Comparison of ENCODE assay signal across 1 cellular context in the genomic region with DNA sequence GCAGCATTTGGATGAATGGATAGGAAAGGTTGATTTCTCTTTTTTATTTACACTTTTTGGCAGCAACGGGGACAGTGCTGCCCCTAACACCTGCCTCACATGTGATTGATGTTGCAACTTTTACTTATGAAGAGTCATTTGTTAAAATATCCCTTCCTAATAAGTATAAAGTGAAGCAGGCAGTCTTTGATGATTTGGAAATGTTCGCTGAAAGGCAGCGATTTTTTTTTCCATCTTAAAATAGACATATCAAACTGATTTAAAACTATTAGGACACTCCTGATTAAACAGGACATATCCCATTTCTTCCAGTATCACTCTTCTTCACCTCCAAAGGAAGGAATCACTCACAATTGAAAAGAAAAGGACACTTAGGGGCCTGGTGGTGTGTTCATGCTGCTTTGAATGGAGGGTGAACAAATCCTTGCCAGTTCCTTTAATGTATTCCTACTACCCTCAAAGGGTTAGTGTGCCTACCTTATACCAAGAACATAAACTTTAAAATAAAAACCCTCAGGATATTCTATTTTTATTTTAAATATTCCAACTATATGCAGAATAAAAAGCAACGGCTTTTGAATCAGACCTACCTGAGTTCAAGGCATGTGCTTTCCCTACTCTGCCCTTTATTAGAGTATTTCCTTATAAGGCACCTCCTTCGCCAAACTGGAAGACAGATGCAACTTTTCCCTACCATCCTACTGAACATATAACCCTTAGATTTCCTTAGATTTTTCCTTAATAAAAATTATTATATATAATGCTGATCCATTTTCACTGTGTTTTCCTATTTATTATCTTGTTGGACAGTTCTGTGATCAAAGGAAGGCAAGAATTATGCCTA.
TF ChIP-seq lines count a peak whose summit lies in the region.

No MANE protein-coding gene starts in this region.

TF ChIP-seq in K562, 482 proteins besides CTCF, POLR2A, EP300 and RAD21 (continues in another document):
- TF ChIP-seq SRF (CRISPR knock-in tag; IDR thresholded peaks at IDR 0.05) = peak in 1 of 2 experiments; percentile 87; a peak in 2 of 4 replicates
- no peak for TF ChIP-seq SPI1 (IDR thresholded peaks at IDR 0.05; ENCODE audit: borderline replicate concordance, low read depth, low read length)
- TF ChIP-seq ID3 (CRISPR knock-in tag; IDR thresholded peaks at IDR 0.05) = no peak
- TF ChIP-seq ID3 (tag; IDR thresholded peaks at IDR 0.05) = no peak
- TF ChIP-seq ZZZ3 (IDR thresholded peaks at IDR 0.05) = no peak
- TF ChIP-seq MEIS2 (IDR thresholded peaks at IDR 0.05; ENCODE audit: partially characterized antibody) = peak; percentile 38
- TF ChIP-seq THRAP3 (IDR thresholded peaks at IDR 0.05; ENCODE audit: borderline replicate concordance) = no peak
- no peak for TF ChIP-seq RBM22 (IDR thresholded peaks at IDR 0.05; ENCODE audit: low read depth, low read length, poor library complexity, severe bottlenecking)
- TF ChIP-seq NUFIP1 (IDR thresholded peaks at IDR 0.05; ENCODE audit: partially characterized antibody) = no peak
- no peak for TF ChIP-seq PBX2 (CRISPR knock-in tag; IDR thresholded peaks at IDR 0.05; ENCODE audit: low read depth)
- no peak for TF ChIP-seq PBX2 (tag; conservative IDR thresholded peaks at IDR 0.05; ENCODE audit: low read depth)
- TF ChIP-seq GTF2E2 (tag; IDR thresholded peaks at IDR 0.05) = peak; percentile 52; the same call in 1 of the 2 replicates
- TF ChIP-seq MAX (CRISPR knock-in tag; IDR thresholded peaks at IDR 0.05) = no peak
- TF ChIP-seq SOX6 (IDR thresholded peaks at IDR 0.05) = no peak
- TF ChIP-seq, protein P1, sequence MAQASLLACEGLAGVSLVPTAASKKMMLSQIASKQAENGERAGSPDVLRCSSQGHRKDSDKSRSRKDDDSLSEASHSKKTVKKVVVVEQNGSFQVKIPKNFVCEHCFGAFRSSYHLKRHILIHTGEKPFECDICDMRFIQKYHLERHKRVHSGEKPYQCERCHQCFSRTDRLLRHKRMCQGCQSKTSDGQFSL (CRISPR knock-in tag; IDR thresholded peaks at IDR 0.05) = no peak
- TF ChIP-seq, protein P1 (tag; IDR thresholded peaks at IDR 0.05) = no peak
- no peak for TF ChIP-seq MEF2A (IDR thresholded peaks at IDR 0.05; ENCODE audit: control insufficient read depth, low read depth, low read length)
- TF ChIP-seq, protein P2, sequence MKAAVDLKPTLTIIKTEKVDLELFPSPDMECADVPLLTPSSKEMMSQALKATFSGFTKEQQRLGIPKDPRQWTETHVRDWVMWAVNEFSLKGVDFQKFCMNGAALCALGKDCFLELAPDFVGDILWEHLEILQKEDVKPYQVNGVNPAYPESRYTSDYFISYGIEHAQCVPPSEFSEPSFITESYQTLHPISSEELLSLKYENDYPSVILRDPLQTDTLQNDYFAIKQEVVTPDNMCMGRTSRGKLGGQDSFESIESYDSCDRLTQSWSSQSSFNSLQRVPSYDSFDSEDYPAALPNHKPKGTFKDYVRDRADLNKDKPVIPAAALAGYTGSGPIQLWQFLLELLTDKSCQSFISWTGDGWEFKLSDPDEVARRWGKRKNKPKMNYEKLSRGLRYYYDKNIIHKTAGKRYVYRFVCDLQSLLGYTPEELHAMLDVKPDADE (conservative IDR thresholded peaks at IDR 0.05; ENCODE audit: control insufficient read depth, low read depth, low read length) = no peak
- TF ChIP-seq HDAC8 (tag; IDR thresholded peaks at IDR 0.05) = no peak
- TF ChIP-seq FOXA3 (CRISPR knock-in tag; conservative IDR thresholded peaks at IDR 0.05 in 1 of 2, IDR thresholded peaks at IDR 0.05 in 1 of 2) = 0 out of 4 replicates have a peak, but pooled peaks of 1 of the 2 experiments have one; percentile 3
- TF ChIP-seq CBX1 (IDR thresholded peaks at IDR 0.05; ENCODE audit: low read depth) = no peak
- TF ChIP-seq POLR2H (tag; IDR thresholded peaks at IDR 0.05; ENCODE audit: low read depth) = peak; percentile 47; the same call in 1 of the 2 replicates
- TF ChIP-seq ATF3 (IDR thresholded peaks at IDR 0.05) = peak; percentile 25; the same call in 1 of the 2 replicates
- TF ChIP-seq ATF3 (CRISPR knock-in tag; conservative IDR thresholded peaks at IDR 0.05) = no peak
- peak; percentile 90 for TF ChIP-seq CEBPB (tag; IDR thresholded peaks at IDR 0.05)
- TF ChIP-seq PHF8 (IDR thresholded peaks at IDR 0.05; ENCODE audit: borderline replicate concordance, low read length) = no peak
- TF ChIP-seq ZNF518B (CRISPR knock-in tag; IDR thresholded peaks at IDR 0.05) = no peak
- no peak for TF ChIP-seq ZNF165 (CRISPR knock-in tag; IDR thresholded peaks at IDR 0.05; ENCODE audit: borderline replicate concordance)
- TF ChIP-seq HSF4 (CRISPR knock-in tag; IDR thresholded peaks at IDR 0.05; ENCODE audit: borderline replicate concordance) = no peak
- no peak for TF ChIP-seq ZNF143 (CRISPR knock-in tag; IDR thresholded peaks at IDR 0.05)
- TF ChIP-seq FOXJ3 (CRISPR knock-in tag; IDR thresholded peaks at IDR 0.05) = no peak
- TF ChIP-seq STAT6 (CRISPR knock-in tag; IDR thresholded peaks at IDR 0.05) = no peak
- TF ChIP-seq CBX3 (IDR thresholded peaks at IDR 0.05; ENCODE audit: borderline replicate concordance in 1 of 2, low read length in 2 of 2) = 0 out of 3 replicates have a peak, but pooled peaks of 1 of the 2 experiments have one; percentile 14
- no peak for TF ChIP-seq MXD1 (CRISPR knock-in tag; IDR thresholded peaks at IDR 0.05; ENCODE audit: borderline replicate concordance, poor library complexity, severe bottlenecking)
- TF ChIP-seq TOE1 (IDR thresholded peaks at IDR 0.05; ENCODE audit: borderline replicate concordance) = 0 out of 2 replicates have a peak, but pooled peaks have one; percentile 5
- no peak for TF ChIP-seq TOE1 (CRISPR knock-in tag; IDR thresholded peaks at IDR 0.05; ENCODE audit: borderline replicate concordance, low read depth)
- TF ChIP-seq WHSC1 (IDR thresholded peaks at IDR 0.05; ENCODE audit: low read length) = no peak
- TF ChIP-seq, protein P3, sequence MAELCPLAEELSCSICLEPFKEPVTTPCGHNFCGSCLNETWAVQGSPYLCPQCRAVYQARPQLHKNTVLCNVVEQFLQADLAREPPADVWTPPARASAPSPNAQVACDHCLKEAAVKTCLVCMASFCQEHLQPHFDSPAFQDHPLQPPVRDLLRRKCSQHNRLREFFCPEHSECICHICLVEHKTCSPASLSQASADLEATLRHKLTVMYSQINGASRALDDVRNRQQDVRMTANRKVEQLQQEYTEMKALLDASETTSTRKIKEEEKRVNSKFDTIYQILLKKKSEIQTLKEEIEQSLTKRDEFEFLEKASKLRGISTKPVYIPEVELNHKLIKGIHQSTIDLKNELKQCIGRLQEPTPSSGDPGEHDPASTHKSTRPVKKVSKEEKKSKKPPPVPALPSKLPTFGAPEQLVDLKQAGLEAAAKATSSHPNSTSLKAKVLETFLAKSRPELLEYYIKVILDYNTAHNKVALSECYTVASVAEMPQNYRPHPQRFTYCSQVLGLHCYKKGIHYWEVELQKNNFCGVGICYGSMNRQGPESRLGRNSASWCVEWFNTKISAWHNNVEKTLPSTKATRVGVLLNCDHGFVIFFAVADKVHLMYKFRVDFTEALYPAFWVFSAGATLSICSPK (IDR thresholded peaks at IDR 0.05; ENCODE audit: borderline replicate concordance) = no peak
- no peak for TF ChIP-seq ZNF224 (CRISPR knock-in tag; IDR thresholded peaks at IDR 0.05)
- TF ChIP-seq ZEB2 (IDR thresholded peaks at IDR 0.05) = no peak
- TF ChIP-seq DACH1 (IDR thresholded peaks at IDR 0.05; ENCODE audit: partially characterized antibody) = no peak
- TF ChIP-seq ZNF197 (CRISPR knock-in tag; IDR thresholded peaks at IDR 0.05; ENCODE audit: low read depth) = no peak
- TF ChIP-seq KDM5B (IDR thresholded peaks at IDR 0.05; ENCODE audit: insufficient replicate concordance, low read depth, low read length) = no peak
- TF ChIP-seq ZC3H8 (IDR thresholded peaks at IDR 0.05) = no peak
